In the genomic region with DNA sequence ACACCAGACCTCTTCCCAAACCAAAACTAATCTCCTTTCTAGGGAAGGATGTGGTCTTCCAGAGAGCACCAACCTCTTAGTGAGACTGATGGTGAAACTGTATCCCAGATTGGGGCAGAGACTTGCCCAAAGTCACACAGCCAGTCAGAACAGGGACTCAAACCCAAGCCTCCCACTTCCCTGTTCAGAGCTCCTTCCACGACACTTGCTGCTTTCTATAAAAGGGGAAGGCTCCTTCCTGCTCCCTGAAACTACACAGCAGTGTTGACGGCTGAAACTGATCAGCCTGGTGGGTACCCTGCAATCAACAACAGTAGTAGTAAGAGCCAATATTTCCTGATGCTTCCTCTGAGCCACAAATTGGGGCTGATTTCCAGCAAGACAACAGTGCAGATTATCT, we compare ENCODE assay signal across 1 cellular context.
TF ChIP-seq lines count a peak whose summit lies in the region.

No MANE protein-coding gene starts in this region.

TF ChIP-seq in GM12878, 131 proteins besides CTCF, POLR2A, EP300 and RAD21:
- TF ChIP-seq SPI1 (IDR thresholded peaks at IDR 0.05; ENCODE audit: borderline replicate concordance, insufficient read depth, low read depth, low read length) (no peak), GABPA (IDR thresholded peaks at IDR 0.05; ENCODE audit: low read depth) (no peak), E2F4 (IDR thresholded peaks at IDR 0.05; ENCODE audit: low read depth, low read length) (no peak), RB1 (IDR thresholded peaks at IDR 0.05; ENCODE audit: borderline replicate concordance) (no peak), NR2C1 (IDR thresholded peaks at IDR 0.05) (no peak), ATF7 (IDR thresholded peaks at IDR 0.05; ENCODE audit: low read depth) (no peak), EED (IDR thresholded peaks at IDR 0.05; ENCODE audit: low read depth) (no peak)
TF ChIP-seq in GM12878: peak in this region for 0.
